ENCODE assay signal across 9 cellular contexts in the genomic region with DNA sequence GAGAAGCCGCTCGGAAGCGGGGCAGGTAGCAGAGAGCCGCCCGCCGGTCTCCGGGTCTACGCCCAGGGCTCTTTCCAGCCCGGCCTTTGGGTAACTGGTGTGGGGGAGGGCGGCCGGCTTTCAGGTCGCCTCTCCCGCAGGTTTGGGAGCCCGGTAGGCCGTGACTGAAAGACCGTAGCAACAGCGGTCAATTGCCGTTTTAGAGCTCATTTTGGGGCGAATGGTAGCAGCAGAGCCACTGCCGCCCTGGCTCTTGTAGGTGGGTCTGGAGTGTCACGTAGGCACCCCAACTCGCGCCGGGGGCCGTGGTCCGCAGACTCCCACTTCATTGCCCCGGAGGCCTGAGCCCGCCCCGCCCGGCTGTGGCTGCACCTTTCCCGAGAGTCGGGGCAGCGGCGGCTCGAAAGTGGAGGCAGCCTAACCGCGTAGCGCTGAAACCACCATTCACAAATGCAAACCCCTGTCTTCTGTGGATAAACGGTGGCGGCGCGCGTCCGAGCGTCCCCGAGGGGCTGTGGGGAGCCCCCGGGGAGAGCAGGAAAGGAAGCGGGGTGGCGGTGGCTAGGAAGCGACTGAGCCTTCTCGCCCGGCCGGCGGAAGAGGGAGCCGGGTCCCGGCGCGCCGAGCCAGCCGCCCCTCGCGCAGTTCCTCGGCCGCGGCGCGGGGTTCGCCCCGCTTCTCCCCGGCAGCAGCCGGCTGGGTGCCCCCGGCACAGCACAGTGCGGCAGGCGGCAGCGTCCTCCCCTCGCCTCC.
DNase-seq lines count a peak whose midpoint lies in the region; ATAC-seq and TF ChIP-seq lines count a peak whose summit lies in the region.
"Had no signal": no experiment of that assay in that cellular context is flagged by ENCODE, and none has a peak within 500 bp of the region (broad histone marks: within the 10 kb centered on the region; RNA-seq: fewer than 3 reads in every experiment).

No MANE protein-coding gene starts in this region.

- no peaks in the 10 kb centered on the region for H3K36me3 ChIP-seq in HUES48 (ENCODE audit: control insufficient read depth, insufficient read depth, low read length)

- H3K9me3 Mint-ChIP-seq in stimulated activated memory B cell treated with anti-CD40 and anti-IgM and Interleukin-4, amounts not matched to agents 10 μg/mL and 1 μg/mL and 100 μg/mL, for 72 hours: peaks cover 2% of the 10 kb centered on the region

- H3K36me3 Mint-ChIP-seq in stimulated activated memory B cell treated with anti-CD40 and anti-IgM and Interleukin-4, amounts not matched to agents 10 μg/mL and 1 μg/mL and 100 μg/mL, for 72 hours: no peaks in the 10 kb centered on the region

- H3K27me3 Mint-ChIP-seq in stimulated activated memory B cell treated with anti-CD40 and anti-IgM and Interleukin-4, amounts not matched to agents 10 μg/mL and 1 μg/mL and 100 μg/mL, for 72 hours: peaks cover 21% of the 10 kb centered on the region

- H3K4me1 ChIP-seq in HUES48 (ENCODE audit: control insufficient read depth, insufficient read depth, low read length): peaks cover 17% of the 10 kb centered on the region

- peak; percentile 53 for ATAC-seq in GM19351 (IDR thresholded peaks at IDR 0.05; ENCODE audit: unreplicated experiment)
- ATAC-seq in stimulated activated memory B cell treated with anti-CD40 and anti-IgM and Interleukin-4, amounts not matched to agents 10 μg/mL and 1 μg/mL and 100 μg/mL, for 72 hours: peak; percentile 34
- ATAC-seq in HG03280 (IDR thresholded peaks at IDR 0.05; ENCODE audit: unreplicated experiment): no peak

- H3K27ac ChIP-seq in HUES48 (ENCODE audit: low read depth, low read length): no peak overlapping the region
- H3K27ac ChIP-seq: epithelial cell of prostate had no signal

- no peak for TF ChIP-seq CTCF in AG10803 (conservative IDR thresholded peaks at IDR 0.05; ENCODE audit: low read length)
- no peak for TF ChIP-seq CTCF in astrocyte of the spinal cord (IDR thresholded peaks at IDR 0.05; ENCODE audit: low read depth, low read length)

- no peaks in the 10 kb centered on the region for H3K4me1 Mint-ChIP-seq in stimulated activated memory B cell treated with anti-CD40 and anti-IgM and Interleukin-4, amounts not matched to agents 10 μg/mL and 1 μg/mL and 100 μg/mL, for 72 hours

- H3K4me3 Mint-ChIP-seq in stimulated activated memory B cell treated with anti-CD40 and anti-IgM and Interleukin-4, amounts not matched to agents 10 μg/mL and 1 μg/mL and 100 μg/mL, for 72 hours: peak overlapping the region; percentile 36

- no peak for DNase-seq in AG10803 (ENCODE audit: low read depth)
- DNase-seq in astrocyte of the spinal cord (ENCODE audit: low read depth, low spot score): peak; percentile 17
- peak; percentile 66 for DNase-seq in iPS-NIHi11 (ENCODE audit: low spot score)
- no peak for DNase-seq in UCSD-AML1 (lab: John Stamatoyannopoulos, UW; ENCODE audit: unreplicated experiment)

- H3K4me3 ChIP-seq in AG10803 (ENCODE audit: low read length) (peak overlapping the region; percentile 41), HUES48 (ENCODE audit: low read depth, low read length) (peak overlapping the region; percentile 93), astrocyte of the spinal cord (ENCODE audit: low read depth, low read length) (peak overlapping the region; percentile 58)

- in situ Hi-C loops in astrocyte of the spinal cord (cut with HindIII; ENCODE audit: low sequenced_read_pairs): no loop called here

- peak overlapping the region; percentile 35; the same call in 1 of the 2 replicates for H3K9ac ChIP-seq in HUES48 (ENCODE audit: low read depth, low read length)

- H3K9me3 ChIP-seq in HUES48 (ENCODE audit: control insufficient read depth, insufficient read depth, low read length): no peaks in the 10 kb centered on the region

- H3K27ac Mint-ChIP-seq in stimulated activated memory B cell treated with anti-CD40 and anti-IgM and Interleukin-4, amounts not matched to agents 10 μg/mL and 1 μg/mL and 100 μg/mL, for 72 hours: no peak overlapping the region

- peaks cover 44% of the 10 kb centered on the region for H3K27me3 ChIP-seq in HUES48 (ENCODE audit: control insufficient read depth, insufficient read depth, low read length)

Comparison
In these comparisons a context has a peak if more than half of its experiments do, and no peak if none do; other contexts are left out.
1. DNase-seq: peak in astrocyte of the spinal cord (single experiment) and iPS-NIHi11 (single experiment); none in AG10803 (single experiment) and UCSD-AML1 (single experiment).
2. H3K4me3 ChIP-seq: peak in every context shown above with its lines; median percentile 93 in HUES48; 58 in astrocyte of the spinal cord; 41 in AG10803.